In genomic region chr5:34930527-34930844, GRCh38 we compare ENCODE assay signal across 8 cellular contexts. TPM values are rescaled to one million over a fixed set of nuclear protein-coding genes. Genes with fewer than 3 reads are reported as not detected.
DNase-seq lines count a peak whose midpoint lies in the region; ATAC-seq, FAIRE-seq and TF ChIP-seq lines count a peak whose summit lies in the region.

No MANE protein-coding gene starts in this region.

- no peak for FAIRE-seq in endothelial cell of umbilical vein (lab: Jason Lieb, UNC)

- dilution Hi-C loops in endothelial cell of umbilical vein (cut with MboI; ENCODE audit: extremely low pct_ligation_motif_present, low sequenced_read_pairs), result no loop called here

- BruUV-seq in endothelial cell of umbilical vein (replicated peaks; lab: Mats Ljungman, UMichigan), result TSS peak; percentile 61

- H2AFZ ChIP-seq in OCI-LY3 (ENCODE audit: low read depth, low read length), result no peak overlapping the region
- H2AFZ ChIP-seq in endothelial cell of umbilical vein (ENCODE audit: low read depth, low read length), result peak overlapping the region; percentile 93
- H2AFZ ChIP-seq in osteoblast (ENCODE audit: low read length), result peak overlapping the region; percentile 90

- H3K4me1 ChIP-seq in OCI-LY3 (ENCODE audit: low read length) (peaks cover 11% of the 10 kb centered on the region), endothelial cell of umbilical vein (ENCODE audit: control insufficient read depth, extremely low read depth, insufficient read depth, low read length) (peaks cover 22% of the 10 kb centered on the region), osteoblast (ENCODE audit: insufficient read depth, low read length) (peaks cover 11% of the 10 kb centered on the region)

- TF ChIP-seq POLR2A in endothelial cell of umbilical vein (IDR thresholded peaks at IDR 0.05; ENCODE audit: low read depth, low read length), result no peak

- no peaks in the 10 kb centered on the region for H3K27me3 ChIP-seq in OCI-LY3 (ENCODE audit: low read depth, low read length)
- H3K27me3 ChIP-seq in endothelial cell of umbilical vein (ENCODE audit: control insufficient read depth in 2 of 2, insufficient read depth in 2 of 2, low read length in 2 of 2), result no peaks in the 10 kb centered on the region
- H3K27me3 ChIP-seq in osteoblast (ENCODE audit: insufficient read depth, low read length), result no peaks in the 10 kb centered on the region

- H3K9ac ChIP-seq in OCI-LY3 (ENCODE audit: low read length) (peak overlapping the region; percentile 90), endothelial cell of umbilical vein (replicated peaks; ENCODE audit: extremely low read depth, insufficient read depth, low read length) (peak overlapping the region; percentile 86)

- H3K79me2 ChIP-seq in OCI-LY3 (ENCODE audit: low read length) (peaks cover 43% of the 10 kb centered on the region), endothelial cell of umbilical vein (ENCODE audit: control insufficient read depth, insufficient read depth, low read length) (peaks cover 41% of the 10 kb centered on the region), osteoblast (ENCODE audit: insufficient read depth, low read length) (peaks cover 51% of the 10 kb centered on the region)

- H3K9me3 ChIP-seq in OCI-LY3 (ENCODE audit: insufficient read depth, low read length) (no peaks in the 10 kb centered on the region), endothelial cell of umbilical vein (replicated peaks; ENCODE audit: control insufficient read depth, insufficient read depth, low read length) (no peaks in the 10 kb centered on the region), osteoblast (ENCODE audit: low read depth, low read length) (no peaks in the 10 kb centered on the region)

- H4K20me1 ChIP-seq in OCI-LY3 (ENCODE audit: insufficient read depth, low read length) (no peaks in the 10 kb centered on the region), endothelial cell of umbilical vein (replicated peaks; ENCODE audit: control insufficient read depth, extremely low read depth, insufficient read depth, low read length) (no peaks in the 10 kb centered on the region), osteoblast (ENCODE audit: insufficient read depth, low read length) (peaks cover 13% of the 10 kb centered on the region)

- ATAC-seq in HG02623 (IDR thresholded peaks at IDR 0.05; ENCODE audit: unreplicated experiment) (no peak), GM19328 (IDR thresholded peaks at IDR 0.05; ENCODE audit: unreplicated experiment) (no peak)

- intact Hi-C loops in endothelial cell of umbilical vein (cut with micrococcal nuclease), result loop anchor here (2.0 kb wide), 1 partner anchor 922 kb away; the partner anchor contains the start of gene AMACR

- TF ChIP-seq CTCF in OCI-LY3 (IDR thresholded peaks at IDR 0.05; ENCODE audit: low read depth, low read length) (no peak), endothelial cell of umbilical vein (IDR thresholded peaks at IDR 0.05; ENCODE audit: extremely low read depth in 1 of 2, insufficient read depth in 1 of 2, low read depth in 1 of 2, low read length in 2 of 2) (no peak), osteoblast (IDR thresholded peaks at IDR 0.05; ENCODE audit: extremely low read depth, low read depth, low read length) (no peak)

- H3K27ac ChIP-seq in OCI-LY3 (ENCODE audit: low read length), result no peak overlapping the region
- H3K27ac ChIP-seq in endothelial cell of umbilical vein (ENCODE audit: insufficient read depth, low read depth, low read length), result peak overlapping the region; percentile 39
- H3K27ac ChIP-seq in osteoblast (ENCODE audit: low read depth, low read length), result peak overlapping the region; percentile 75

- H3K9me1 ChIP-seq in endothelial cell of umbilical vein (replicated peaks; ENCODE audit: control insufficient read depth, extremely low read depth, insufficient read depth, low read length), result no peaks in the 10 kb centered on the region

- POLR2A ChIA-PET in endothelial cell of umbilical vein (lab: Charles Lee), result interaction anchor here (1.5 to 1.6 kb wide), 2 partner anchors 15 to 37 kb away, joined by 3 to 12 read pairs; partner anchors contain the start of genes BRIX1 and RAD1

- peaks cover 21% of the 10 kb centered on the region for H3K36me3 ChIP-seq in OCI-LY3 (replicated peaks; ENCODE audit: low read depth, low read length)
- peaks cover 3% of the 10 kb centered on the region in 2 experiments for H3K36me3 ChIP-seq in endothelial cell of umbilical vein (ENCODE audit: control insufficient read depth in 2 of 2, extremely low read depth in 1 of 2, insufficient read depth in 2 of 2, low read length in 2 of 2)
- peaks cover 17% of the 10 kb centered on the region for H3K36me3 ChIP-seq in osteoblast (ENCODE audit: insufficient read depth, low read length)

- H3K4me3 ChIP-seq in OCI-LY3 (ENCODE audit: low read length), result peak overlapping the region; percentile 99
- peak overlapping the region; percentile 50 to 98 (median 97) for H3K4me3 ChIP-seq in endothelial cell of umbilical vein (replicated peaks in 1 of 3; ENCODE audit: insufficient read depth in 1 of 3, low read depth in 1 of 3, low read length in 3 of 3)
- peak overlapping the region; percentile 96 for H3K4me3 ChIP-seq in osteoblast (ENCODE audit: insufficient read depth, low read length)

- peak overlapping the region; percentile 72 for H3K4me2 ChIP-seq in OCI-LY3 (ENCODE audit: low read length)
- peak overlapping the region; percentile 99 for H3K4me2 ChIP-seq in endothelial cell of umbilical vein (ENCODE audit: insufficient read depth, low read length)
- H3K4me2 ChIP-seq in osteoblast (ENCODE audit: insufficient read depth, low read length), result peak overlapping the region; percentile 90

- DNase-seq in EL, result peak; percentile 40
- peak; percentile 67 for DNase-seq in endothelial cell of umbilical vein (ENCODE audit: low read depth, low spot score)
- DNase-seq in osteoblast (ENCODE audit: insufficient read length, low spot score, missing footprints), result peak; percentile 84
- no peak for DNase-seq in KBM-7
- no peak for DNase-seq in amygdala (lab: John Stamatoyannopoulos, UW)

- CTCF ChIA-PET in endothelial cell of umbilical vein (lab: Charles Lee), result interaction anchor here (1.1 to 2.5 kb wide), 8 partner anchors 14 to 996 kb away, joined by 3 to 15 read pairs (median 4); partner anchors contain the start of genes BRIX1 and RAD1

- in situ Hi-C loops in KBM-7 (cut with MboI; ENCODE audit: low pct_unique_long_range_greater_than_20kb, low sequenced_read_pairs), result no loop called here

TF ChIP-seq in endothelial cell of umbilical vein, 7 proteins besides CTCF, POLR2A, EP300 and RAD21:
- TF ChIP-seq, protein P1, sequence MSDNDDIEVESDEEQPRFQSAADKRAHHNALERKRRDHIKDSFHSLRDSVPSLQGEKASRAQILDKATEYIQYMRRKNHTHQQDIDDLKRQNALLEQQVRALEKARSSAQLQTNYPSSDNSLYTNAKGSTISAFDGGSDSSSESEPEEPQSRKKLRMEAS (IDR thresholded peaks at IDR 0.05; ENCODE audit: insufficient read depth, insufficient read length), result no peak
- TF ChIP-seq JUN (IDR thresholded peaks at IDR 0.05; ENCODE audit: borderline replicate concordance, insufficient read depth, insufficient read length, low read depth) (no peak), EZH2 (IDR thresholded peaks at IDR 0.05; ENCODE audit: borderline replicate concordance, low read depth, low read length, severe bottlenecking) (no peak), MYC (IDR thresholded peaks at IDR 0.05; ENCODE audit: low read depth, low read length) (no peak), GATA2 (IDR thresholded peaks at IDR 0.05; ENCODE audit: insufficient read depth, insufficient read length, low read depth, low read length) (no peak), POLR2AphosphoS5 (IDR thresholded peaks at IDR 0.05; ENCODE audit: insufficient read depth, low read depth, low read length) (no peak), FOS (IDR thresholded peaks at IDR 0.05; ENCODE audit: borderline replicate concordance, insufficient read depth, low read length) (no peak)

RNA-seq across cellular contexts. Expression of gene DNAJC21, which starts 1.1 kb away (rescaled TPM):
- total RNA-seq in endothelial cell of umbilical vein (39.4 and 49.2 TPM in 2 replicates), osteoblast (31.5 and 32.2 TPM in 2 replicates)
- polyA plus RNA-seq in endothelial cell of umbilical vein, result 3.1 and 5.3 TPM in 2 replicates
- 13.2 and 15.5 TPM in 2 replicates for polyA plus RNA-seq in endothelial cell of umbilical vein (2011; cell fraction: cytosol; rRNA removed)
- 10.8 and 18.8 TPM in 2 replicates for polyA plus RNA-seq in endothelial cell of umbilical vein (2011; cell fraction: nucleus; rRNA removed)
- polyA plus RNA-seq in endothelial cell of umbilical vein (2012), result 30.6 and 35.2 TPM in 2 replicates
- polyA minus RNA-seq in endothelial cell of umbilical vein, result 8.2 and 9.4 TPM in 2 replicates
- 37.0 TPM for polyA minus RNA-seq in endothelial cell of umbilical vein (2011; cell fraction: cytosol; rRNA and poly(A)+ RNA removed)
- 11.8 and 13.6 TPM in 2 replicates for polyA minus RNA-seq in endothelial cell of umbilical vein (2011; cell fraction: nucleus; rRNA and poly(A)+ RNA removed)

RNA-seq across cellular contexts. Expression of gene BRIX1, which starts 15.0 kb away (rescaled TPM):
- total RNA-seq in endothelial cell of umbilical vein (28.4 and 32.2 TPM in 2 replicates), osteoblast (54.2 and 59.7 TPM in 2 replicates)
- 8.0 and 14.0 TPM in 2 replicates for polyA plus RNA-seq in endothelial cell of umbilical vein
- polyA plus RNA-seq in endothelial cell of umbilical vein (2011; cell fraction: cytosol; rRNA removed), result 17.2 and 19.1 TPM in 2 replicates
- polyA plus RNA-seq in endothelial cell of umbilical vein (2011; cell fraction: nucleus; rRNA removed), result 14.3 and 21.3 TPM in 2 replicates
- polyA plus RNA-seq in endothelial cell of umbilical vein (2012), result 16.9 and 30.0 TPM in 2 replicates
- polyA minus RNA-seq in endothelial cell of umbilical vein, result 7.0 and 8.2 TPM in 2 replicates
- 52.4 TPM for polyA minus RNA-seq in endothelial cell of umbilical vein (2011; cell fraction: cytosol; rRNA and poly(A)+ RNA removed)
- polyA minus RNA-seq in endothelial cell of umbilical vein (2011; cell fraction: nucleus; rRNA and poly(A)+ RNA removed), result 10.1 and 15.8 TPM in 2 replicates

RNA-seq across cellular contexts. Expression of gene RAD1, which starts 15.2 kb away (rescaled TPM):
- 22.2 and 25.0 TPM in 2 replicates for total RNA-seq in endothelial cell of umbilical vein
- 10.7 and 11.7 TPM in 2 replicates for polyA plus RNA-seq in endothelial cell of umbilical vein
- 18.4 and 22.3 TPM in 2 replicates for polyA plus RNA-seq in endothelial cell of umbilical vein (2011; cell fraction: cytosol; rRNA removed)
- polyA plus RNA-seq in endothelial cell of umbilical vein (2011; cell fraction: nucleus; rRNA removed), result 19.6 and 20.6 TPM in 2 replicates
- polyA plus RNA-seq in endothelial cell of umbilical vein (2012), result 14.8 and 22.9 TPM in 2 replicates
- polyA minus RNA-seq in endothelial cell of umbilical vein, result 29.1 and 31.6 TPM in 2 replicates
- 49.9 TPM for polyA minus RNA-seq in endothelial cell of umbilical vein (2011; cell fraction: cytosol; rRNA and poly(A)+ RNA removed)
- polyA minus RNA-seq in endothelial cell of umbilical vein (2011; cell fraction: nucleus; rRNA and poly(A)+ RNA removed), result 20.8 and 28.0 TPM in 2 replicates
- total RNA-seq in osteoblast, result 54.6 and 58.3 TPM in 2 replicates

Comparison
In these comparisons a context has a peak if more than half of its experiments do, and no peak if none do; other contexts are left out.
1. DNase-seq: peak in EL (single experiment), endothelial cell of umbilical vein (single experiment) and osteoblast (single experiment); none in KBM-7 (single experiment) and amygdala (0 of 56).
2. Peak in every context shown above with its lines, with median percentiles within 50 percentile points of each other: H3K4me2 ChIP-seq and H3K4me3 ChIP-seq.